In the genomic region with DNA sequence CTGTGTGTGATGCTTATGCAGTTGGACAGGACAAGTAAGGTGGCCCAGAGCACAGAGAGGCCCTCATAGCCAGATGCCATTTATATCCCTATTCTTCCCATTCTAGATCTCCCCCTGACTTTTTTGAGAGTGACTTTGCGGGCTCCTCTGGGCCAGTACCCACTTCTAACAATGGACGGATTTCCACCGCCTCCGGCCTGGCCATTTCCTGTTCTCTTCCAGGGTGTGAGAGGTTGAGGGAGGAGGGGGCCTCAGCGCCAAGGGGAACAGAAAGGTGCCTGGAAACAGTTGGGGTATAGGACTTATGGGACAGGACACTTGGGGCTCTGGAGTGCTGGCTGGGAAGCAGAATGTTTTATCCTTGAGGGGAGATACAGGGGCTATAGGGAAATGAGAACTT, we compare ENCODE assay signal across 14 cellular contexts. TPM values are rescaled to one million over a fixed set of nuclear protein-coding genes. Genes with fewer than 3 reads are reported as not detected.
DNase-seq lines count a peak whose midpoint lies in the region; ATAC-seq and TF ChIP-seq lines count a peak whose summit lies in the region.
"Had no signal": no experiment of that assay in that cellular context is flagged by ENCODE, and none has a peak within 500 bp of the region (broad histone marks: within the 10 kb centered on the region; RNA-seq: fewer than 3 reads in every experiment).

No MANE protein-coding gene starts in this region.

- H3K27me3 Mint-ChIP-seq in dendritic cell treated with granulocyte-macrophage colony-stimulating factor and Interleukin-4, amounts not matched to agents 40 ng/mL and 50 ng/mL, for 4 days: no peaks in the 10 kb centered on the region
- H3K27me3 Mint-ChIP-seq in mesothelial cell of epicardium (ENCODE audit: low read depth): no peaks in the 10 kb centered on the region

- H3K79me2 ChIP-seq in mammary epithelial cell (ENCODE audit: insufficient read depth, low read length): peaks cover 56% of the 10 kb centered on the region

- H3K27ac Mint-ChIP-seq in dendritic cell treated with granulocyte-macrophage colony-stimulating factor and Interleukin-4, amounts not matched to agents 40 ng/mL and 50 ng/mL, for 4 days: peak overlapping the region; percentile 88
- peak overlapping the region; percentile 61 for H3K27ac Mint-ChIP-seq in mesothelial cell of epicardium

- 89% methylated on average over 5 of the region's 5 CpGs for WGBS in mammary epithelial cell (ENCODE audit: low coverage, missing lambda C conversion rate)

- TF ChIP-seq CTCF in breast epithelium (IDR thresholded peaks at IDR 0.05) (no peak), mammary epithelial cell (conservative IDR thresholded peaks at IDR 0.05 in 1 of 2, IDR thresholded peaks at IDR 0.05 in 1 of 2; ENCODE audit: extremely low read depth in 1 of 2, insufficient read depth in 1 of 2, low read depth in 1 of 2, low read length in 2 of 2) (no peak), mesothelial cell of epicardium (IDR thresholded peaks at IDR 0.05; ENCODE audit: unreplicated experiment) (no peak), thoracic aorta (IDR thresholded peaks at IDR 0.05) (no peak)

- no peak overlapping the region for H3K4me2 ChIP-seq in mammary epithelial cell (ENCODE audit: insufficient read depth, low read depth, low read length)

- no peaks in the 10 kb centered on the region for H3K9me3 Mint-ChIP-seq in dendritic cell treated with granulocyte-macrophage colony-stimulating factor and Interleukin-4, amounts not matched to agents 40 ng/mL and 50 ng/mL, for 4 days
- peaks cover 4% of the 10 kb centered on the region for H3K9me3 Mint-ChIP-seq in mesothelial cell of epicardium

- peaks cover 57% of the 10 kb centered on the region for H3K4me1 Mint-ChIP-seq in dendritic cell treated with granulocyte-macrophage colony-stimulating factor and Interleukin-4, amounts not matched to agents 40 ng/mL and 50 ng/mL, for 4 days (ENCODE audit: low read depth)
- peaks cover 29% of the 10 kb centered on the region for H3K4me1 Mint-ChIP-seq in mesothelial cell of epicardium

- no peak for ATAC-seq in thoracic aorta (ENCODE audit: insufficient number of reproducible peaks, low FRiP score, low read depth)
- no peak for ATAC-seq in HG03175 (IDR thresholded peaks at IDR 0.05; ENCODE audit: unreplicated experiment)

- H2AFZ ChIP-seq in mammary epithelial cell (ENCODE audit: low read depth, low read length): no peak overlapping the region

- TF ChIP-seq POLR2A in breast epithelium (IDR thresholded peaks at IDR 0.05): no peak

- H3K4me1 ChIP-seq in breast epithelium: peaks cover 7 to 16% of the 10 kb centered on the region in 2 donors
- peaks cover 16% of the 10 kb centered on the region for H3K4me1 ChIP-seq in mammary epithelial cell (ENCODE audit: insufficient read depth, low read length)
- H3K4me1 ChIP-seq in thoracic aorta (ENCODE audit: control insufficient read depth in 1 of 2, low read depth in 2 of 2): peaks cover 20 to 39% of the 10 kb centered on the region in 2 donors

- H3K4me3 ChIP-seq in breast epithelium (peak overlapping the region; percentile 1 to 97 (median 84)), mammary epithelial cell (replicated peaks in 1 of 3; ENCODE audit: insufficient read depth in 1 of 3, low read depth in 2 of 3, low read length in 3 of 3) (no peak overlapping the region), thoracic aorta (peak overlapping the region; percentile 98)
- H3K4me3 ChIP-seq: SJCRH30 had no signal

- dilution Hi-C loops in mammary epithelial cell (cut with HindIII; ENCODE audit: low sequenced_read_pairs): no loop called here

- H4K20me1 ChIP-seq in mammary epithelial cell (ENCODE audit: insufficient read depth, low read length): no peaks in the 10 kb centered on the region

- no peak for DNase-seq in breast epithelium (ENCODE audit: low spot score in 2 of 2)
- no peak for DNase-seq in mammary epithelial cell
- no peak for DNase-seq in mesothelial cell of epicardium (ENCODE audit: low spot score in 2 of 2, unreplicated experiment in 2 of 2)
- DNase-seq in thoracic aorta (ENCODE audit: low spot score): no peak
- no peak for DNase-seq in stimulated activated CD4-positive, alpha-beta T cell treated with anti-CD3 and anti-CD28 coated beads, Interleukin-1b, Interleukin-23, amount 100 ng/mL, for 48 hours
- no peak for DNase-seq in NCI-H345 (lab: John Stamatoyannopoulos, UW)
- DNase-seq: activated naive CD4-positive, alpha-beta T cell treated with Interleukin-2 at 50 U/mL for 16 hours; effector memory CD4-positive, alpha-beta T cell; NCI-H1048; NCI-H510A; SJCRH30 had no signal

- no peaks in the 10 kb centered on the region for H3K9me3 ChIP-seq in breast epithelium
- H3K9me3 ChIP-seq in mammary epithelial cell (replicated peaks; ENCODE audit: insufficient read depth, low read length): no peaks in the 10 kb centered on the region
- no peaks in the 10 kb centered on the region for H3K9me3 ChIP-seq in thoracic aorta

- H3K27ac ChIP-seq in breast epithelium (peak overlapping the region in 1 of 2 donors; percentile 90), mammary epithelial cell (ENCODE audit: insufficient read depth, low read depth, low read length) (no peak overlapping the region), thoracic aorta (no peak overlapping the region)
- H3K27ac ChIP-seq: SJCRH30 had no signal

- H3K36me3 Mint-ChIP-seq in dendritic cell treated with granulocyte-macrophage colony-stimulating factor and Interleukin-4, amounts not matched to agents 40 ng/mL and 50 ng/mL, for 4 days (ENCODE audit: low read depth): peaks cover 78% of the 10 kb centered on the region
- H3K36me3 Mint-ChIP-seq in mesothelial cell of epicardium: peaks cover 33% of the 10 kb centered on the region

- in situ Hi-C loops in mammary epithelial cell (cut with MboI; ENCODE audit: low sequenced_read_pairs in 2 of 2): no loop called here

- no peak overlapping the region for H3K9ac ChIP-seq in mammary epithelial cell (ENCODE audit: insufficient read depth, low read length)

- no TSS peak for BruUV-seq in mammary epithelial cell (replicated peaks; lab: Mats Ljungman, UMichigan)

- CTCF ChIA-PET in mammary epithelial cell (lab: Charles Lee; ENCODE audit: low non-redundant PET): no interaction called here

- no peak overlapping the region for H3K4me3 Mint-ChIP-seq in dendritic cell treated with granulocyte-macrophage colony-stimulating factor and Interleukin-4, amounts not matched to agents 40 ng/mL and 50 ng/mL, for 4 days
- H3K4me3 Mint-ChIP-seq in mesothelial cell of epicardium: no peak overlapping the region

- intact Hi-C loops in breast epithelium (cut with DNase I; ENCODE audit: low total_unique reads): no loop called here
- intact Hi-C loops in mammary epithelial cell (cut with micrococcal nuclease): no loop called here
- intact Hi-C loops in dendritic cell treated with granulocyte-macrophage colony-stimulating factor and Interleukin-4, amounts not matched to agents 40 ng/mL and 50 ng/mL, for 4 days (cut with micrococcal nuclease): loop anchor here (10.0 kb wide), 1 partner anchor 162 kb away; a partner anchor contains a TSS

- H3K36me3 ChIP-seq in breast epithelium: peaks cover 8% of the 10 kb centered on the region
- peaks cover 21% of the 10 kb centered on the region for H3K36me3 ChIP-seq in mammary epithelial cell (ENCODE audit: insufficient read depth, low read length)
- H3K36me3 ChIP-seq in thoracic aorta: peaks cover 34% of the 10 kb centered on the region

- H3K27me3 ChIP-seq in breast epithelium (no peaks in the 10 kb centered on the region), mammary epithelial cell (ENCODE audit: insufficient read depth, low read length) (no peaks in the 10 kb centered on the region), thoracic aorta (replicated peaks; ENCODE audit: insufficient read depth) (no peaks in the 10 kb centered on the region)
- H3K27me3 ChIP-seq: SJCRH30 had no signal

RNA-seq across cellular contexts. Expression of a gene that starts 3.4 kb away (rescaled TPM):
- total RNA-seq in breast epithelium (10 to 100 TPM; 31.8 to 51.1 (median 37.3) TPM), mammary epithelial cell (10 to 100 TPM; 39.7 to 40.8 TPM), mesothelial cell of epicardium (47.3 to 51.3 TPM (median 48.3 TPM) in 3 replicates), thoracic aorta (10 to 100 TPM; 54.6 to 55.0 TPM)
- 16.2 TPM for polyA plus RNA-seq in mammary epithelial cell
- polyA minus RNA-seq in mammary epithelial cell: 16.7 TPM

RNA-seq across cellular contexts. Expression of a gene that starts 15.2 kb away (rescaled TPM):
- total RNA-seq in breast epithelium (100 to 1,000 TPM; 111 to 135 (median 128) TPM), mammary epithelial cell (10 to 100 TPM; 65.6 to 65.7 TPM), mesothelial cell of epicardium (85.9 to 93.0 TPM (median 87.5 TPM) in 3 replicates), thoracic aorta (100 to 1,000 TPM in 1 of 2 donors, 10 to 100 TPM in 1; 79.7 to 161 TPM)
- polyA plus RNA-seq in mammary epithelial cell: 61.7 TPM
- polyA minus RNA-seq in mammary epithelial cell: 75.9 TPM

RNA-seq across cellular contexts. Expression of a gene that starts 18.4 kb away (rescaled TPM):
- total RNA-seq in breast epithelium (10 to 100 TPM; 10.5 to 18.2 (median 15.5) TPM), mammary epithelial cell (10 to 100 TPM in 1 of 2 donors, 1 to 10 TPM in 1; 4.2 to 17.2 TPM), mesothelial cell of epicardium (8.6 to 10.9 TPM (median 9.7 TPM) in 3 replicates), thoracic aorta (10 to 100 TPM in 1 of 2 donors, 1 to 10 TPM in 1; 6.1 to 17.7 TPM)
- 9.4 TPM for polyA plus RNA-seq in mammary epithelial cell
- polyA minus RNA-seq in mammary epithelial cell: 11.6 TPM

RNA-seq across cellular contexts. Expression of a gene that starts 19.0 kb away (rescaled TPM):
- 10 to 100 TPM; 31.8 to 39.7 (median 38.6) TPM for total RNA-seq in breast epithelium
- 10 to 100 TPM; 27.7 to 62.2 TPM for total RNA-seq in mammary epithelial cell
- 31.1 TPM for polyA plus RNA-seq in mammary epithelial cell
- polyA minus RNA-seq in mammary epithelial cell: 94.8 TPM
- 60.2 to 62.9 TPM (median 62.0 TPM) in 3 replicates for total RNA-seq in mesothelial cell of epicardium
- total RNA-seq in thoracic aorta: 10 to 100 TPM; 67.4 to 81.8 TPM

RNA-seq across cellular contexts. Expression of a gene that starts 33.8 kb away (rescaled TPM):
- 1 to 10 TPM in 2 of 3 donors, under 1 TPM in 1; 0.48 to 4.5 (median 2.3) TPM for total RNA-seq in breast epithelium
- total RNA-seq in mammary epithelial cell: under 1 TPM in 1 of 2 donors, not detected in 1; 0.89 TPM
- polyA plus RNA-seq in mammary epithelial cell: 0.31 TPM
- polyA minus RNA-seq in mammary epithelial cell: not detected
- total RNA-seq in mesothelial cell of epicardium: 5.3 to 6.4 TPM (median 5.7 TPM) in 3 replicates
- total RNA-seq in thoracic aorta: under 1 TPM in 1 of 2 donors, not detected in 1; 0.56 TPM
- total RNA-seq: G401, SJCRH30 had no signal

Comparison
In these comparisons a context has a peak if more than half of its experiments do, and no peak if none do; other contexts are left out.
1. H3K4me3 ChIP-seq: peak in breast epithelium (3 of 3) and thoracic aorta (single experiment); none in mammary epithelial cell (0 of 3).